In the genomic region with DNA sequence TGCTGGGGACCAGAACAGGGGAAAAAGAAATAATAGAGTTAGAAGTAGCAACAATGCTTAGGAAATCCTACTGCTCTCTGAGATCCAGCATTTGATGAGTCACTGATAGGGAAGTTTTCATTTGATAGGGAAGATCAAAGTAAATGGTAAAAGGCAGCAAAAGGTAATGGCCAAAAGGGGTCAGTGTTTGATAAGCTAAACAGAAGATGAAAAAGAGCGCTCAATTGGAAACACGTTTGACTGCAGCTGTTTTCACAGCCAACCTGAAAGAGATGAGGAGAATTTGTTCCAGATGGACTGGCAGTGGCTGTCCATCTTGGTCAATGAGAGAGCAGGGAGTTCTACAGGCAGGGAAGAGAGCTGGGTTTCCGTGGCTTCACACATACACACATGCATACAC, we compare ENCODE assay signal across 20 cellular contexts.
DNase-seq lines count a peak whose midpoint lies in the region; ATAC-seq and TF ChIP-seq lines count a peak whose summit lies in the region.
"Had no signal": no experiment of that assay in that cellular context is flagged by ENCODE, and none has a peak within 500 bp of the region (broad histone marks: within the 10 kb centered on the region; RNA-seq: fewer than 3 reads in every experiment).

No MANE protein-coding gene starts in this region.

- no peaks in the 10 kb centered on the region for H3K36me3 Mint-ChIP-seq in activated CD4-positive, alpha-beta memory T cell treated with anti-CD3 and anti-CD28 coated beads for 36 hours
- H3K36me3 Mint-ChIP-seq: stimulated activated effector memory CD8-positive, alpha-beta T cell treated with anti-CD3 and anti-CD28 coated beads, Interleukin-12 subunit alpha, Interleukin-12 subunit beta, amount 100 ng/mL, for 72 hours had no signal

- 40% methylated on average over 3 of the region's 3 CpGs for WGBS in hepatocyte (ENCODE audit: low lambda C conversion rate, missing lambda C conversion rate)
- WGBS in testis, 2 donors: 75 to 76% methylated on average over 3 of the region's 3 CpGs

- H3K9me3 ChIP-seq in hepatocyte (ENCODE audit: low read depth) (no peaks in the 10 kb centered on the region), testis (no peaks in the 10 kb centered on the region)
- H3K9me3 ChIP-seq: ovary, upper lobe of right lung had no signal

- no peak overlapping the region for H2AFZ ChIP-seq in hepatocyte

- peak; percentile 27 for DNase-seq in ACHN
- peak; percentile 46 for DNase-seq in H7
- peak; percentile 8 for DNase-seq in NCI-H82 treated with DMSO at 0.1 percent for 48 hours (lab: John Stamatoyannopoulos, UW; ENCODE audit: unreplicated experiment)
- peak; percentile 36 for DNase-seq in hepatocyte (ENCODE audit: low spot score)
- no peak for DNase-seq in mucosa of gallbladder (ENCODE audit: low spot score)
- no peak for DNase-seq in activated CD4-positive, alpha-beta memory T cell treated with anti-CD3 and anti-CD28 coated beads for 36 hours
- DNase-seq in testis: no peak
- DNase-seq: activated CD8-positive, alpha-beta memory T cell treated with anti-CD3 and anti-CD28 coated beads for 24 hours; amniotic stem cell; COR-L47; islet precursor cell; Kasumi-1; midbrain; NCI-H2029; ovary; upper lobe of right lung had no signal

- intact Hi-C loops in activated CD4-positive, alpha-beta memory T cell treated with anti-CD3 and anti-CD28 coated beads for 36 hours (cut with micrococcal nuclease): no loop called here
- intact Hi-C loops in testis (cut with DNase I; ENCODE audit: low total_unique reads): no loop called here

- H3K36me3 ChIP-seq in H7 (replicated peaks; ENCODE audit: control insufficient read depth, insufficient read depth, low read length) (no peaks in the 10 kb centered on the region), hepatocyte (replicated peaks; ENCODE audit: insufficient read depth, low read depth) (no peaks in the 10 kb centered on the region), testis (ENCODE audit: low read depth, missing control alignments) (no peaks in the 10 kb centered on the region)
- H3K36me3 ChIP-seq: ovary, upper lobe of right lung had no signal

- H3K4me1 ChIP-seq in hepatocyte (ENCODE audit: insufficient read depth): no peaks in the 10 kb centered on the region
- no peaks in the 10 kb centered on the region for H3K4me1 ChIP-seq in testis
- H3K4me1 ChIP-seq: upper lobe of right lung had no signal

- H3K4me3 ChIP-seq in H7 (ENCODE audit: insufficient read depth, low read depth, low read length): no peak overlapping the region
- H3K4me3 ChIP-seq in hepatocyte: no peak overlapping the region
- H3K4me3 ChIP-seq in testis: no peak overlapping the region
- H3K4me3 ChIP-seq: ovary, SK-N-MC, upper lobe of right lung had no signal

- H4K20me1 ChIP-seq in hepatocyte (ENCODE audit: insufficient read depth, poor library complexity, severe bottlenecking): no peaks in the 10 kb centered on the region

- no peak for ATAC-seq in HG03159 (IDR thresholded peaks at IDR 0.05; ENCODE audit: unreplicated experiment)
- ATAC-seq: stimulated activated effector memory CD8-positive, alpha-beta T cell treated with anti-CD3 and anti-CD28 coated beads, Interleukin-12 subunit alpha, Interleukin-12 subunit beta, amount 100 ng/mL, for 72 hours; upper lobe of right lung had no signal

- no peaks in the 10 kb centered on the region for H3K9me2 ChIP-seq in hepatocyte (replicated peaks; ENCODE audit: insufficient read depth)

- H3K4me2 ChIP-seq in hepatocyte: no peak overlapping the region

- H3K79me2 ChIP-seq in hepatocyte: no peaks in the 10 kb centered on the region

- H3K27ac Mint-ChIP-seq in activated CD4-positive, alpha-beta memory T cell treated with anti-CD3 and anti-CD28 coated beads for 36 hours: no peak overlapping the region
- H3K27ac Mint-ChIP-seq: stimulated activated effector memory CD8-positive, alpha-beta T cell treated with anti-CD3 and anti-CD28 coated beads, Interleukin-12 subunit alpha, Interleukin-12 subunit beta, amount 100 ng/mL, for 72 hours had no signal

- no peak overlapping the region for H3K27ac ChIP-seq in hepatocyte
- no peak overlapping the region for H3K27ac ChIP-seq in testis
- H3K27ac ChIP-seq: HL-60, ovary, SK-N-MC, upper lobe of right lung had no signal

- CTCF ChIA-PET in activated CD4-positive, alpha-beta memory T cell treated with anti-CD3 and anti-CD28 coated beads for 36 hours (lab: Charles Lee): no interaction called here

- TF ChIP-seq CTCF in hepatocyte (IDR thresholded peaks at IDR 0.05; ENCODE audit: poor library complexity) (peak; percentile 44), testis (IDR thresholded peaks at IDR 0.05) (no peak)

- no peaks in the 10 kb centered on the region for H3K27me3 ChIP-seq in H7 (ENCODE audit: control insufficient read depth, insufficient read depth, low read length)
- no peaks in the 10 kb centered on the region for H3K27me3 ChIP-seq in hepatocyte
- no peaks in the 10 kb centered on the region for H3K27me3 ChIP-seq in testis
- H3K27me3 ChIP-seq: ovary, upper lobe of right lung had no signal

- no peak overlapping the region for H3K4me3 Mint-ChIP-seq in activated CD4-positive, alpha-beta memory T cell treated with anti-CD3 and anti-CD28 coated beads for 36 hours
- H3K4me3 Mint-ChIP-seq: stimulated activated effector memory CD8-positive, alpha-beta T cell treated with anti-CD3 and anti-CD28 coated beads, Interleukin-12 subunit alpha, Interleukin-12 subunit beta, amount 100 ng/mL, for 72 hours had no signal

- peaks cover 9% of the 10 kb centered on the region for H3K4me1 Mint-ChIP-seq in activated CD4-positive, alpha-beta memory T cell treated with anti-CD3 and anti-CD28 coated beads for 36 hours (ENCODE audit: low read depth)

- in situ Hi-C loops in ACHN (cut with HindIII; ENCODE audit: low pct_ligation_motif_present, low pct_unique_long_range_greater_than_20kb, low sequenced_read_pairs): no loop called here

- no peaks in the 10 kb centered on the region for H3K27me3 Mint-ChIP-seq in activated CD4-positive, alpha-beta memory T cell treated with anti-CD3 and anti-CD28 coated beads for 36 hours

- no peaks in the 10 kb centered on the region for H3K9me3 Mint-ChIP-seq in activated CD4-positive, alpha-beta memory T cell treated with anti-CD3 and anti-CD28 coated beads for 36 hours
- H3K9me3 Mint-ChIP-seq: stimulated activated effector memory CD8-positive, alpha-beta T cell treated with anti-CD3 and anti-CD28 coated beads, Interleukin-12 subunit alpha, Interleukin-12 subunit beta, amount 100 ng/mL, for 72 hours had no signal

- no peak for TF ChIP-seq POLR2A in testis (IDR thresholded peaks at IDR 0.05)

- POLR2A ChIA-PET in activated CD4-positive, alpha-beta memory T cell treated with anti-CD3 and anti-CD28 coated beads for 36 hours (lab: Charles Lee): no interaction called here

Comparison
In these comparisons a context has a peak if more than half of its experiments do, and no peak if none do; other contexts are left out.
1. DNase-seq: peak in ACHN (single experiment), H7 (single experiment), NCI-H82 treated with DMSO at 0.1 percent for 48 hours (single experiment) and hepatocyte (single experiment); none in mucosa of gallbladder (single experiment), activated CD4-positive, alpha-beta memory T cell treated with anti-CD3 and anti-CD28 coated beads for 36 hours (single experiment) and testis (single experiment).